Comparison of ENCODE assay signal across 8 cellular contexts in the genomic region with DNA sequence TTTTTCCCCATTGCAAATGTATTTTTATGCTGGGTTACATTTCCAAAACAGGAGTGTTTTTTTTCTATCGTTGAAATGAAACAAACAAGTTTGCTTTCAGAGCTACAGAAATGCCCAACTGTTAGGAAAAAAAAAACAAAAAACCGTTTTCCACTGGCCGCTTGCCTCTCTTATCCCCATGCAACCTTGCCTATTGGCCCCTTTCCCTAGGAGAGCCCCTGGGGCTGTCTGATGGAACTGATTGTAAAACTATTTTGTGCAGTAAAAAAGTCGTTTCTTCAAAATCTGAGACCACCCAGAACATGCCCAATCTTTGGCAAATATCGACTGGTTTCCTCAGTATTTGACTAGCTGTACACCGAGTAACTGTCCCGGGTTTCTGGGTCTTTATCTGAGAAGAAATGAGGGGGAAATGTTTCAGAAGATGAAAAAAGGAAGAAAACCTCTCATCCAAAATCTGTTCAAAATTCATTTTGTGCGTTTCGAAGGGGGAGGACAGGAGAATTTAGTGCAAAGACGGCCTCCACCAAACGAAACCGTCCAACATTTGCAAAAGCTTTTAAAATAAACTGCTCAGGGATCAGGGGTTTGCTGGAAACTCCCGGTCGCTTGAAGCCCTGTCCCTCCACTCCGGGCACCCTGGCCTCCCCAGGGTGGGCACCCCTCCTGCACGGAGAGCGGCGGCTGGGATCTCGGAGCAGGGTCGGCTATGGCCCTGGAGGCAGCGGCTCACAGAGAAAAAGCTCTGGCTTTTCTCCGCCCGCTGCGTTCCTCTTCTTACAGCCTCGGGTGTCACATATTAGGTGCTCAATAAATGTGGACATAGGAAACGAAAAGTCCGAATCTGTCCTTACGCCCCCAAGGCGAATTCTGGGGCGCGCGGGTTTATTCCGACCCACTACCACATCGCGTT. TPM values are rescaled to one million over a fixed set of nuclear protein-coding genes. Genes with fewer than 3 reads are reported as not detected.
DNase-seq lines count a peak whose midpoint lies in the region; ATAC-seq, FAIRE-seq and TF ChIP-seq lines count a peak whose summit lies in the region.

No MANE protein-coding gene starts in this region.

- H3K9me3 ChIP-seq in sigmoid colon, result no peaks in the 10 kb centered on the region

- H3K4me1 Mint-ChIP-seq in activated CD8-positive, alpha-beta T cell treated with anti-CD3 and anti-CD28 coated beads for 36 hours (ENCODE audit: low read depth), result peaks cover 30% of the 10 kb centered on the region

- no peak for ATAC-seq in activated CD8-positive, alpha-beta T cell treated with anti-CD3 and anti-CD28 coated beads for 36 hours
- ATAC-seq in left ventricle myocardium superior (peak; percentile 11), HG02798 (IDR thresholded peaks at IDR 0.05; ENCODE audit: poor library complexity, unreplicated experiment) (no peak)

- FAIRE-seq in D721Med (lab: Jason Lieb, UNC), result no peak

- DNase-seq in GM06990 (ENCODE audit: extremely low read depth, insufficient read length), result no peak
- no peak for DNase-seq in activated CD8-positive, alpha-beta T cell treated with anti-CD3 and anti-CD28 coated beads for 36 hours
- DNase-seq in left ventricle myocardium superior, result peak; percentile 48
- DNase-seq in sigmoid colon, result no peak
- DNase-seq in epidermal melanocyte (ENCODE audit: insufficient read length, low spot score), result no peak
- no peak for DNase-seq in D721Med (ENCODE audit: insufficient read length, low spot score)
- no peak for DNase-seq in Kasumi-1 (lab: John Stamatoyannopoulos, UW)

- intact Hi-C loops in activated CD8-positive, alpha-beta T cell treated with anti-CD3 and anti-CD28 coated beads for 36 hours (cut with micrococcal nuclease), result loop anchor here (10.0 kb wide), 2 partner anchors 145 to 435 kb away; no protein-coding TSS in a partner anchor
- intact Hi-C loops in left ventricle myocardium superior (cut with micrococcal nuclease) (loop anchor here (10.0 kb wide), 1 partner anchor 145 kb away; no protein-coding TSS in a partner anchor), sigmoid colon (cut with DNase I) (loop anchor here (2.0 to 10.0 kb wide), 7 partner anchors 21 to 243 kb away; no protein-coding TSS in a partner anchor)

- H3K36me3 Mint-ChIP-seq in activated CD8-positive, alpha-beta T cell treated with anti-CD3 and anti-CD28 coated beads for 36 hours (ENCODE audit: low read depth), result no peaks in the 10 kb centered on the region

- no peak overlapping the region for H3K27ac Mint-ChIP-seq in activated CD8-positive, alpha-beta T cell treated with anti-CD3 and anti-CD28 coated beads for 36 hours

- 8 to 9% methylated on average over 35 of the region's 35 CpGs for WGBS in sigmoid colon, 2 donors

- H3K27me3 Mint-ChIP-seq in activated CD8-positive, alpha-beta T cell treated with anti-CD3 and anti-CD28 coated beads for 36 hours, result peaks cover 68% of the 10 kb centered on the region

- H3K4me3 ChIP-seq in GM06990 (replicated peaks; ENCODE audit: low read depth, low read length) (peak overlapping the region; percentile 6; the same call in 1 of the 2 replicates), sigmoid colon (peak overlapping the region; percentile 75 to 82 (median 81))

- no peak for TF ChIP-seq POLR2A in sigmoid colon (IDR thresholded peaks at IDR 0.05)

- TF ChIP-seq EP300 in sigmoid colon (IDR thresholded peaks at IDR 0.05), result no peak

- peak overlapping the region; percentile 76 to 98 (median 97) for H3K27ac ChIP-seq in sigmoid colon

- POLR2A ChIA-PET in activated CD8-positive, alpha-beta T cell treated with anti-CD3 and anti-CD28 coated beads for 36 hours (lab: Charles Lee), result interaction anchor here (0.6 to 1.6 kb wide), 2 partner anchors 9 to 261 kb away, joined by 3 to 5 read pairs; no protein-coding TSS in a partner anchor

- peak overlapping the region; percentile 59 for H3K4me3 Mint-ChIP-seq in activated CD8-positive, alpha-beta T cell treated with anti-CD3 and anti-CD28 coated beads for 36 hours

- TF ChIP-seq CTCF in GM06990 (IDR thresholded peaks at IDR 0.05; ENCODE audit: insufficient read depth, low read length, poor library complexity, severe bottlenecking), result no peak
- TF ChIP-seq CTCF in activated CD8-positive, alpha-beta T cell treated with anti-CD3 and anti-CD28 coated beads for 36 hours (IDR thresholded peaks at IDR 0.05), result no peak
- no peak for TF ChIP-seq CTCF in sigmoid colon (IDR thresholded peaks at IDR 0.05)
- no peak for TF ChIP-seq CTCF in D721Med (IDR thresholded peaks at IDR 0.05; ENCODE audit: insufficient read depth, missing control alignments)

- H3K27me3 ChIP-seq in GM06990 (replicated peaks; ENCODE audit: control insufficient read depth, insufficient read depth, low read length) (peaks cover 3% of the 10 kb centered on the region; the same call in 1 of the 2 replicates), sigmoid colon (no peaks in the 10 kb centered on the region)

- H3K36me3 ChIP-seq in GM06990 (ENCODE audit: control insufficient read depth, insufficient read depth, low read length) (no peaks in the 10 kb centered on the region), sigmoid colon (no peaks in the 10 kb centered on the region)

- H3K4me1 ChIP-seq in sigmoid colon, result peaks cover 0 to 40% (median 32%) of the 10 kb centered on the region in 4 donors

- CTCF ChIA-PET in activated CD8-positive, alpha-beta T cell treated with anti-CD3 and anti-CD28 coated beads for 36 hours (lab: Charles Lee), result no interaction called here

- H3K9me3 Mint-ChIP-seq in activated CD8-positive, alpha-beta T cell treated with anti-CD3 and anti-CD28 coated beads for 36 hours, result no peaks in the 10 kb centered on the region

RNA-seq across cellular contexts. Expression of a gene that starts 1.0 kb away (rescaled TPM):
- 1 to 10 TPM; 2.3 to 2.4 TPM for total RNA-seq in activated CD8-positive, alpha-beta T cell treated with anti-CD3 and anti-CD28 coated beads for 36 hours
- total RNA-seq in left ventricle myocardium superior (23.6 TPM), sigmoid colon (10 to 100 TPM; 28.8 to 67.0 (median 32.4) TPM)
- 1 to 10 TPM in 2 of 3 donors, under 1 TPM in 1; 0.69 to 8.2 (median 1.8) TPM for polyA plus RNA-seq in sigmoid colon
